ENCODE assay signal across 9 cellular contexts in genomic region chr11:114344494-114344893, GRCh38. TPM values are rescaled to one million over a fixed set of nuclear protein-coding genes. Genes with fewer than 3 reads are reported as not detected.
"Had no signal": no experiment of that assay in that cellular context is flagged by ENCODE, and none has a peak within 500 bp of the region (broad histone marks: within the 10 kb centered on the region; RNA-seq: fewer than 3 reads in every experiment).

No MANE protein-coding gene starts in this region.

- H3K4me3 ChIP-seq: GM12878 had no signal

- ATAC-seq: GM12878 had no signal

- FAIRE-seq: G401.6, GM12878, GM12891, GM12892, GM18507, GM19239 had no signal

- DNase-seq: GDM1, GF-D8 had no signal

RNA-seq across cellular contexts. Expression of gene NNMT, which starts 48.3 kb away (rescaled TPM):
- total RNA-seq: G401, GM12878 had no signal
